8 cellular contexts compared by ENCODE assay signal in genomic region chr12:122028601-122029560, GRCh38. TPM values are rescaled to one million over a fixed set of nuclear protein-coding genes. Genes with fewer than 3 reads are reported as not detected.
A peak's percentile ranks its signal among the peaks of the same experiment; 100 is the strongest.
DNase-seq lines count a peak whose midpoint lies in the region; ATAC-seq and TF ChIP-seq lines count a peak whose summit lies in the region.
"Had no signal": no experiment of that assay in that cellular context is flagged by ENCODE, and none has a peak within 500 bp of the region (broad histone marks: within the 10 kb centered on the region; RNA-seq: fewer than 3 reads in every experiment).

No MANE protein-coding gene starts in this region.

- no peak for TF ChIP-seq CTCF in brain (conservative IDR thresholded peaks at IDR 0.05)

- ATAC-seq in GM18498 (IDR thresholded peaks at IDR 0.05; ENCODE audit: unreplicated experiment) (peak; percentile 68), HG03520 (IDR thresholded peaks at IDR 0.05; ENCODE audit: unreplicated experiment) (peak; percentile 36), GM21515 (IDR thresholded peaks at IDR 0.05; ENCODE audit: unreplicated experiment) (no peak)
- ATAC-seq: lower lobe of right lung had no signal

- H3K4me3 Mint-ChIP-seq in brain = peak overlapping the region in 2 of 5 experiments; percentile 35 to 64

- H3K4me1 Mint-ChIP-seq in brain = peaks cover 47% of the 10 kb centered on the region

- H3K36me3 Mint-ChIP-seq in brain = peaks cover 26% of the 10 kb centered on the region

- no peaks in the 10 kb centered on the region for H3K27me3 Mint-ChIP-seq in brain

- peaks cover 0 to 3% (median 2%) of the 10 kb centered on the region in 5 experiments for H3K9me3 Mint-ChIP-seq in brain

- H3K27ac Mint-ChIP-seq in brain = peak overlapping the region in 4 of 5 experiments; percentile 68 to 92 (median 81)

- DNase-seq in putamen (ENCODE audit: low spot score) (peak; percentile 32), glomerular visceral epithelial cell (ENCODE audit: extremely low spot score) (no peak), HPDE6-E6E7 (ENCODE audit: extremely low spot score) (no peak)
- DNase-seq: lower lobe of right lung had no signal

RNA-seq across cellular contexts. Expression of gene BCL7A, which starts 7.2 kb away (rescaled TPM):
- 24.1 TPM for polyA plus RNA-seq in brain (ENCODE audit: insufficient read depth, low read depth, low replicate concordance)

RNA-seq across cellular contexts. Expression of gene MLXIP, which starts 49.7 kb away (rescaled TPM):
- polyA plus RNA-seq in brain (ENCODE audit: insufficient read depth, low read depth, low replicate concordance) = 29.1 TPM
